12 cellular contexts compared by ENCODE assay signal in the genomic region with DNA sequence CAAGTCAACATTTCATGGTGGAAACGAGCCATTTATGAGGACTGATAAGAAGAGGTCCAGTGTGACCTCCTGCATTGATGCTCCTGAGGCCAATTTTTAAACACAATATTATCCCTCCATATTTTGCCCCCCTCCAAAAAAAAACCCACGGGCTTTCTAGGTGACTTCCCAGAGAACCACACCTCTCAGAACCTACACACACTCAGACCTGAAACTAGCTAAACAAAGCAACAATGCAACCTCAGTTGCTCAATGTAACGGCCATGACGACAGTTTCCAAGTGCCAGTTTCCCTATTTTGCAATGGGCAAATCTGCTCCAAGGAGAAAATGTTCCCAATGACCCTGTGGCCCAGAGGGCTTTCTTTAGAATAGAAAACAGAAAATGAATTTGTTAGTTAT. TPM values are rescaled to one million over a fixed set of nuclear protein-coding genes. Genes with fewer than 3 reads are reported as not detected.
DNase-seq lines count a peak whose midpoint lies in the region; ATAC-seq, FAIRE-seq and TF ChIP-seq lines count a peak whose summit lies in the region.
"Had no signal": no experiment of that assay in that cellular context is flagged by ENCODE, and none has a peak within 500 bp of the region (broad histone marks: within the 10 kb centered on the region; RNA-seq: fewer than 3 reads in every experiment).

No MANE protein-coding gene starts in this region.

- in situ Hi-C loops in GM13977 (cut with MboI; ENCODE audit: low pct_unique_long_range_greater_than_20kb, low sequenced_read_pairs, unreplicated experiment) (no loop called here), gastrocnemius medialis (cut with MboI; ENCODE audit: low sequenced_read_pairs in 4 of 4) (no loop called here)

- peaks cover 27% of the 10 kb centered on the region for H3K4me1 ChIP-seq in endothelial cell of umbilical vein (ENCODE audit: control insufficient read depth, extremely low read depth, insufficient read depth, low read length)
- H3K4me1 ChIP-seq in gastrocnemius medialis = peaks cover 49 to 53% of the 10 kb centered on the region in 2 donors
- no peaks in the 10 kb centered on the region for H3K4me1 ChIP-seq in prostate gland (replicated peaks)

- DNase-seq in GM13977 (ENCODE audit: low spot score) = peak; percentile 43
- peak; percentile 15 for DNase-seq in M059J (ENCODE audit: low read depth)
- DNase-seq in endothelial cell of umbilical vein (ENCODE audit: low read depth, low spot score) = no peak
- peak; percentile 62 to 81 for DNase-seq in gastrocnemius medialis
- DNase-seq in hippocampal formation (lab: John Stamatoyannopoulos, UW) = no peak
- DNase-seq in prostate gland (ENCODE audit: low spot score) = no peak
- no peak for DNase-seq in activated CD4-positive, alpha-beta T cell treated with anti-CD3 and anti-CD28 coated beads, Interleukin-2, amount 10 ng/mL, durations not matched to agents 24 days and 14 days
- no peak for DNase-seq in activated CD8-positive, alpha-beta memory T cell treated with anti-CD3 and anti-CD28 coated beads, Interleukin-2, amount 50 U/mL, for 48 hours
- DNase-seq: Caco-2, NCI-H187 treated with DMSO at 0.1 percent for 48 hours had no signal

- no peak overlapping the region for H2AFZ ChIP-seq in endothelial cell of umbilical vein (ENCODE audit: low read depth, low read length)

- ATAC-seq in gastrocnemius medialis = peak; percentile 58 to 66

- H3K27ac ChIP-seq in endothelial cell of umbilical vein (ENCODE audit: insufficient read depth, low read depth, low read length) (no peak overlapping the region), gastrocnemius medialis (peak overlapping the region; percentile 98 to 99 (median 98)), prostate gland (no peak overlapping the region)

- H3K27me3 ChIP-seq in endothelial cell of umbilical vein (ENCODE audit: control insufficient read depth in 2 of 2, insufficient read depth in 2 of 2, low read length in 2 of 2) = peaks cover 0 to 5% of the 10 kb centered on the region in 2 experiments
- H3K27me3 ChIP-seq in gastrocnemius medialis = no peaks in the 10 kb centered on the region
- H3K27me3 ChIP-seq in prostate gland (replicated peaks; ENCODE audit: insufficient read depth) = no peaks in the 10 kb centered on the region

- H3K4me2 ChIP-seq in endothelial cell of umbilical vein (ENCODE audit: insufficient read depth, low read length) = no peak overlapping the region
- H3K4me2 ChIP-seq: smooth muscle cell had no signal

- FAIRE-seq in endothelial cell of umbilical vein (lab: Jason Lieb, UNC) = peak; percentile 49
- FAIRE-seq: HTR-8/SVneo had no signal

- H3K4me3 Mint-ChIP-seq in activated CD4-positive, alpha-beta T cell treated with anti-CD3 and anti-CD28 coated beads, Interleukin-2, amount 10 ng/mL, durations not matched to agents 24 days and 14 days = no peak overlapping the region

- no peak overlapping the region for H3K9ac ChIP-seq in endothelial cell of umbilical vein (replicated peaks; ENCODE audit: extremely low read depth, insufficient read depth, low read length)

- H3K27me3 Mint-ChIP-seq in activated CD4-positive, alpha-beta T cell treated with anti-CD3 and anti-CD28 coated beads, Interleukin-2, amount 10 ng/mL, durations not matched to agents 24 days and 14 days = peaks cover 82% of the 10 kb centered on the region

- TF ChIP-seq POLR2A in endothelial cell of umbilical vein (IDR thresholded peaks at IDR 0.05; ENCODE audit: low read depth, low read length) = no peak
- TF ChIP-seq POLR2A in gastrocnemius medialis (IDR thresholded peaks at IDR 0.05) = peak; percentile 46 to 64
- no peak for TF ChIP-seq POLR2A in prostate gland (IDR thresholded peaks at IDR 0.05)

- H3K27ac Mint-ChIP-seq in activated CD4-positive, alpha-beta T cell treated with anti-CD3 and anti-CD28 coated beads, Interleukin-2, amount 10 ng/mL, durations not matched to agents 24 days and 14 days = no peak overlapping the region

- no peak for TF ChIP-seq CTCF in GM13977 (IDR thresholded peaks at IDR 0.05; ENCODE audit: extremely low read depth, insufficient read depth, missing control alignments)
- no peak for TF ChIP-seq CTCF in endothelial cell of umbilical vein (IDR thresholded peaks at IDR 0.05; ENCODE audit: extremely low read depth in 1 of 2, insufficient read depth in 1 of 2, low read depth in 1 of 2, low read length in 2 of 2)
- no peak for TF ChIP-seq CTCF in gastrocnemius medialis (IDR thresholded peaks at IDR 0.05 in 4 of 5, conservative IDR thresholded peaks at IDR 0.05 in 1 of 5)
- no peak for TF ChIP-seq CTCF in prostate gland (IDR thresholded peaks at IDR 0.05)

- dilution Hi-C loops in endothelial cell of umbilical vein (cut with MboI; ENCODE audit: extremely low pct_ligation_motif_present, low sequenced_read_pairs) = no loop called here

- H3K36me3 ChIP-seq in endothelial cell of umbilical vein (ENCODE audit: control insufficient read depth in 2 of 2, extremely low read depth in 1 of 2, insufficient read depth in 2 of 2, low read length in 2 of 2) = no peaks in the 10 kb centered on the region
- no peaks in the 10 kb centered on the region for H3K36me3 ChIP-seq in gastrocnemius medialis
- no peaks in the 10 kb centered on the region for H3K36me3 ChIP-seq in prostate gland

- BruUV-seq in endothelial cell of umbilical vein (replicated peaks; lab: Mats Ljungman, UMichigan) = no TSS peak

- 78% methylated on average over 4 of the region's 4 CpGs for WGBS in prostate gland

- H3K9me3 ChIP-seq in endothelial cell of umbilical vein (replicated peaks; ENCODE audit: control insufficient read depth, insufficient read depth, low read length) = no peaks in the 10 kb centered on the region
- H3K9me3 ChIP-seq in gastrocnemius medialis = no peaks in the 10 kb centered on the region
- H3K9me3 ChIP-seq in prostate gland = no peaks in the 10 kb centered on the region
- H3K9me3 ChIP-seq: Caco-2 had no signal

- no peaks in the 10 kb centered on the region for H3K9me3 Mint-ChIP-seq in activated CD4-positive, alpha-beta T cell treated with anti-CD3 and anti-CD28 coated beads, Interleukin-2, amount 10 ng/mL, durations not matched to agents 24 days and 14 days

- no peaks in the 10 kb centered on the region for H4K20me1 ChIP-seq in endothelial cell of umbilical vein (replicated peaks; ENCODE audit: control insufficient read depth, extremely low read depth, insufficient read depth, low read length)

- POLR2A ChIA-PET in endothelial cell of umbilical vein (lab: Charles Lee) = no interaction called here

- H3K4me1 Mint-ChIP-seq in activated CD4-positive, alpha-beta T cell treated with anti-CD3 and anti-CD28 coated beads, Interleukin-2, amount 10 ng/mL, durations not matched to agents 24 days and 14 days = peaks cover 10% of the 10 kb centered on the region

- CTCF ChIA-PET in endothelial cell of umbilical vein (lab: Charles Lee) = interaction anchor here (1.4 kb wide), 1 partner anchor 14 kb away, joined by 5 read pairs; no protein-coding TSS in a partner anchor

- no peaks in the 10 kb centered on the region for H3K9me1 ChIP-seq in endothelial cell of umbilical vein (replicated peaks; ENCODE audit: control insufficient read depth, extremely low read depth, insufficient read depth, low read length)

- H3K4me3 ChIP-seq in endothelial cell of umbilical vein (replicated peaks in 1 of 3; ENCODE audit: insufficient read depth in 1 of 3, low read depth in 1 of 3, low read length in 3 of 3) (no peak overlapping the region), gastrocnemius medialis (peak overlapping the region; percentile 82 to 97 (median 87)), prostate gland (no peak overlapping the region)
- H3K4me3 ChIP-seq: smooth muscle cell had no signal

- intact Hi-C loops in endothelial cell of umbilical vein (cut with micrococcal nuclease) (no loop called here), gastrocnemius medialis (cut with DNase I; ENCODE audit: low total_unique reads) (loop anchor here (2.0 kb wide), 1 partner anchor 21 kb away; no protein-coding TSS in a partner anchor), prostate gland (cut with DNase I) (no loop called here)
- intact Hi-C loops in activated CD4-positive, alpha-beta T cell treated with anti-CD3 and anti-CD28 coated beads, Interleukin-2, amount 10 ng/mL, durations not matched to agents 24 days and 14 days (cut with micrococcal nuclease) = no loop called here

- H3K79me2 ChIP-seq in endothelial cell of umbilical vein (ENCODE audit: control insufficient read depth, insufficient read depth, low read length) = no peaks in the 10 kb centered on the region

- H3K36me3 Mint-ChIP-seq in activated CD4-positive, alpha-beta T cell treated with anti-CD3 and anti-CD28 coated beads, Interleukin-2, amount 10 ng/mL, durations not matched to agents 24 days and 14 days (ENCODE audit: low read depth) = no peaks in the 10 kb centered on the region

TF ChIP-seq in endothelial cell of umbilical vein, 7 proteins besides CTCF, POLR2A, EP300 and RAD21 (continues in another document):
- TF ChIP-seq GATA2 (IDR thresholded peaks at IDR 0.05; ENCODE audit: insufficient read depth, insufficient read length, low read depth, low read length) = no peak
- TF ChIP-seq JUN (IDR thresholded peaks at IDR 0.05; ENCODE audit: borderline replicate concordance, insufficient read depth, insufficient read length, low read depth) = no peak
- TF ChIP-seq POLR2AphosphoS5 (IDR thresholded peaks at IDR 0.05; ENCODE audit: insufficient read depth, low read depth, low read length) = no peak
- no peak for TF ChIP-seq FOS (IDR thresholded peaks at IDR 0.05; ENCODE audit: borderline replicate concordance, insufficient read depth, low read length)
- TF ChIP-seq, protein P1, sequence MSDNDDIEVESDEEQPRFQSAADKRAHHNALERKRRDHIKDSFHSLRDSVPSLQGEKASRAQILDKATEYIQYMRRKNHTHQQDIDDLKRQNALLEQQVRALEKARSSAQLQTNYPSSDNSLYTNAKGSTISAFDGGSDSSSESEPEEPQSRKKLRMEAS (IDR thresholded peaks at IDR 0.05; ENCODE audit: insufficient read depth, insufficient read length) = no peak
- TF ChIP-seq MYC (IDR thresholded peaks at IDR 0.05; ENCODE audit: low read depth, low read length) = no peak

RNA-seq across cellular contexts. Expression of a gene that starts 3.5 kb away (rescaled TPM):
- 1.3 and 1.9 TPM in 2 replicates for total RNA-seq in M059J (2014; rRNA removed; shearing (Covaris generic))
- total RNA-seq in endothelial cell of umbilical vein (0.30 and 0.42 TPM in 2 replicates), gastrocnemius medialis (10 to 100 TPM; 10.3 to 28.8 (median 20.0) TPM), prostate gland (10 to 100 TPM in 1 of 2 donors, 1 to 10 TPM in 1; 6.6 to 11.1 TPM)
- polyA plus RNA-seq in endothelial cell of umbilical vein = 0.26 and 0.30 TPM in 2 replicates
- polyA plus RNA-seq in endothelial cell of umbilical vein (2011; cell fraction: cytosol; rRNA removed) = 0.27 and 0.28 TPM in 2 replicates
- 0.13 and 0.17 TPM in 2 replicates for polyA plus RNA-seq in endothelial cell of umbilical vein (2011; cell fraction: nucleus; rRNA removed)
- polyA plus RNA-seq in endothelial cell of umbilical vein (2012) = 0.23 TPM in 1 of 2 replicates, not detected in the other
- 0.21 TPM in 1 of 2 replicates, not detected in the other for polyA minus RNA-seq in endothelial cell of umbilical vein
- polyA minus RNA-seq in endothelial cell of umbilical vein (2011; cell fraction: cytosol; rRNA and poly(A)+ RNA removed) = not detected
- 0.19 and 0.24 TPM in 2 replicates for polyA minus RNA-seq in endothelial cell of umbilical vein (2011; cell fraction: nucleus; rRNA and poly(A)+ RNA removed)
- 0.07 TPM in 2 replicates for total RNA-seq in activated CD4-positive, alpha-beta T cell treated with anti-CD3 and anti-CD28 coated beads, Interleukin-2, amount 10 ng/mL, durations not matched to agents 24 days and 14 days

Comparison
In these comparisons a context has a peak if more than half of its experiments do, and no peak if none do; other contexts are left out.
1. DNase-seq: peak in GM13977 (single experiment), M059J (single experiment) and gastrocnemius medialis (2 of 2); none in endothelial cell of umbilical vein (single experiment), hippocampal formation (0 of 2), prostate gland (single experiment), activated CD4-positive, alpha-beta T cell treated with anti-CD3 and anti-CD28 coated beads, Interleukin-2, amount 10 ng/mL, durations not matched to agents 24 days and 14 days (single experiment) and activated CD8-positive, alpha-beta memory T cell treated with anti-CD3 and anti-CD28 coated beads, Interleukin-2, amount 50 U/mL, for 48 hours (single experiment).
2. H3K27ac ChIP-seq: peak in gastrocnemius medialis (4 of 4); none in endothelial cell of umbilical vein (single experiment) and prostate gland (0 of 2).
3. H3K4me3 ChIP-seq: peak in gastrocnemius medialis (4 of 4); none in endothelial cell of umbilical vein (0 of 3) and prostate gland (0 of 2).
4. POLR2A ChIP-seq: peak in gastrocnemius medialis (2 of 2); none in endothelial cell of umbilical vein (single experiment) and prostate gland (single experiment).